Comparison of ENCODE assay signal across 11 cellular contexts in the genomic region with DNA sequence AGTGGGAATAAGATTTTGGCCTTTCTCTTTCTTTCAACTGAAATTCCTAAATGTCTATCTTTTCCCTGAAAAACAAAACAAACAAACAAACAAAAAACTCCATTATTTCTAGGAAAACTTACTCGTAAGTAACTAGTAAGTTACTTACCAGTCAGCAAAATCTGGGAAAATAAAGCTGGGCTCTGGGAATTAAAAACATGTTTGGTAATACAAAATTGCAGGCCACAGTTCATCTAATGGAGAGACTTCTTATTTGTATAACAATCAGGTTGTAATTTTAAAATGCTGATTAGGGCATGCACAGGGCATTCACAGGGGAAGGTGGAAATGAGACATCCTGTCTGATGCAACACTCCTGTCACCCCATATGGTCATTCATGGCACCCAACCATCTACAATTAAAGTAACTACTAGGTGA. TPM values are rescaled to one million over a fixed set of nuclear protein-coding genes. Genes with fewer than 3 reads are reported as not detected.
DNase-seq lines count a peak whose midpoint lies in the region; ATAC-seq and TF ChIP-seq lines count a peak whose summit lies in the region.
"Had no signal": no experiment of that assay in that cellular context is flagged by ENCODE, and none has a peak within 500 bp of the region (broad histone marks: within the 10 kb centered on the region; RNA-seq: fewer than 3 reads in every experiment).

No MANE protein-coding gene starts in this region.

- H3K4me2 ChIP-seq in Karpas-422 (ENCODE audit: low read depth, low read length, poor library complexity, severe bottlenecking) (no peak overlapping the region), hepatocyte (no peak overlapping the region)

- H3K9ac ChIP-seq in Karpas-422 (ENCODE audit: low read length): 0 out of 2 replicates have a peak overlapping the region, but pooled peaks have one; percentile 30
- H3K9ac ChIP-seq: parathyroid adenoma had no signal

- H3K9me3 Mint-ChIP-seq in activated CD8-positive, alpha-beta memory T cell treated with anti-CD3 and anti-CD28 coated beads, Interleukin-2, amount 10 ng/mL, durations not matched to agents 7 days and 5 days (ENCODE audit: low read depth): no peaks in the 10 kb centered on the region
- no peaks in the 10 kb centered on the region for H3K9me3 Mint-ChIP-seq in activated CD8-positive, alpha-beta T cell treated with anti-CD3 and anti-CD28 coated beads, Interleukin-2, amount 10 ng/mL, durations not matched to agents 7 days and 5 days (ENCODE audit: insufficient read depth)
- no peaks in the 10 kb centered on the region for H3K9me3 Mint-ChIP-seq in natural killer cell

- no peaks in the 10 kb centered on the region for H3K27me3 Mint-ChIP-seq in activated CD8-positive, alpha-beta memory T cell treated with anti-CD3 and anti-CD28 coated beads, Interleukin-2, amount 10 ng/mL, durations not matched to agents 7 days and 5 days
- no peaks in the 10 kb centered on the region for H3K27me3 Mint-ChIP-seq in activated CD8-positive, alpha-beta T cell treated with anti-CD3 and anti-CD28 coated beads, Interleukin-2, amount 10 ng/mL, durations not matched to agents 7 days and 5 days (ENCODE audit: low read depth)
- no peaks in the 10 kb centered on the region for H3K27me3 Mint-ChIP-seq in natural killer cell (ENCODE audit: low read depth in 2 of 2)

- H4K20me1 ChIP-seq in Karpas-422 (ENCODE audit: insufficient read depth, low read depth, low read length): no peaks in the 10 kb centered on the region
- no peaks in the 10 kb centered on the region for H4K20me1 ChIP-seq in hepatocyte (ENCODE audit: insufficient read depth, poor library complexity, severe bottlenecking)

- no peaks in the 10 kb centered on the region for H3K36me3 ChIP-seq in Karpas-422 (ENCODE audit: insufficient read depth, low read length)
- no peaks in the 10 kb centered on the region for H3K36me3 ChIP-seq in hepatocyte (replicated peaks; ENCODE audit: insufficient read depth, low read depth)
- H3K36me3 ChIP-seq: brain microvascular endothelial cell, tibial nerve had no signal

- no peaks in the 10 kb centered on the region for H3K9me2 ChIP-seq in Karpas-422 (replicated peaks; ENCODE audit: insufficient read depth, low read length)
- H3K9me2 ChIP-seq in hepatocyte (replicated peaks; ENCODE audit: insufficient read depth): no peaks in the 10 kb centered on the region

- H3K36me3 Mint-ChIP-seq in activated CD8-positive, alpha-beta memory T cell treated with anti-CD3 and anti-CD28 coated beads, Interleukin-2, amount 10 ng/mL, durations not matched to agents 7 days and 5 days: peaks cover 2% of the 10 kb centered on the region
- H3K36me3 Mint-ChIP-seq in activated CD8-positive, alpha-beta T cell treated with anti-CD3 and anti-CD28 coated beads, Interleukin-2, amount 10 ng/mL, durations not matched to agents 7 days and 5 days (ENCODE audit: low read depth): peaks cover 2% of the 10 kb centered on the region
- H3K36me3 Mint-ChIP-seq in natural killer cell: no peaks in the 10 kb centered on the region

- TF ChIP-seq CTCF in natural killer cell (IDR thresholded peaks at IDR 0.05) (no peak), hepatocyte (IDR thresholded peaks at IDR 0.05; ENCODE audit: poor library complexity) (no peak)

- peak overlapping the region; percentile 94 for H3K27ac Mint-ChIP-seq in activated CD8-positive, alpha-beta memory T cell treated with anti-CD3 and anti-CD28 coated beads, Interleukin-2, amount 10 ng/mL, durations not matched to agents 7 days and 5 days
- peak overlapping the region; percentile 91 for H3K27ac Mint-ChIP-seq in activated CD8-positive, alpha-beta T cell treated with anti-CD3 and anti-CD28 coated beads, Interleukin-2, amount 10 ng/mL, durations not matched to agents 7 days and 5 days
- peak overlapping the region; percentile 94 to 97 for H3K27ac Mint-ChIP-seq in natural killer cell

- no peak overlapping the region for H3K4me3 ChIP-seq in Karpas-422 (ENCODE audit: low read length)
- no peak overlapping the region for H3K4me3 ChIP-seq in hepatocyte
- H3K4me3 ChIP-seq: tibial nerve had no signal

- H3K27me3 ChIP-seq in Karpas-422 (ENCODE audit: low read length) (no peaks in the 10 kb centered on the region), hepatocyte (no peaks in the 10 kb centered on the region)
- H3K27me3 ChIP-seq: brain microvascular endothelial cell, tibial nerve had no signal

- H3K27ac ChIP-seq in Karpas-422 (ENCODE audit: low read length) (no peak overlapping the region; the same call in 1 of the 2 replicates), hepatocyte (no peak overlapping the region)
- H3K27ac ChIP-seq: brain microvascular endothelial cell, parathyroid adenoma, tibial nerve had no signal

- WGBS in hepatocyte (ENCODE audit: low lambda C conversion rate, missing lambda C conversion rate): 96% methylated on average over 1 of the region's 1 CpG

- DNase-seq in activated CD8-positive, alpha-beta memory T cell treated with anti-CD3 and anti-CD28 coated beads, Interleukin-2, amount 10 ng/mL, durations not matched to agents 7 days and 5 days: peak; percentile 67
- no peak for DNase-seq in activated CD8-positive, alpha-beta memory T cell treated with anti-CD3 and anti-CD28 coated beads, Interleukin-2, amount 50 U/mL, for 4 hours
- DNase-seq in Karpas-422: peak; percentile 49
- peak; percentile 49 for DNase-seq in activated CD8-positive, alpha-beta T cell treated with anti-CD3 and anti-CD28 coated beads, Interleukin-2, amount 10 ng/mL, durations not matched to agents 7 days and 5 days
- DNase-seq in natural killer cell: no peak
- DNase-seq in hepatocyte (ENCODE audit: low spot score): no peak
- DNase-seq: brain microvascular endothelial cell had no signal

- intact Hi-C loops in natural killer cell (cut with micrococcal nuclease): loop anchor here (1.0 to 5.0 kb wide), 4 partner anchors 51 to 404 kb away; partner anchors contain the start of genes AMZ2 and PRKAR1A

- H3K4me1 Mint-ChIP-seq in activated CD8-positive, alpha-beta memory T cell treated with anti-CD3 and anti-CD28 coated beads, Interleukin-2, amount 10 ng/mL, durations not matched to agents 7 days and 5 days: peaks cover 71% of the 10 kb centered on the region
- peaks cover 68% of the 10 kb centered on the region for H3K4me1 Mint-ChIP-seq in activated CD8-positive, alpha-beta T cell treated with anti-CD3 and anti-CD28 coated beads, Interleukin-2, amount 10 ng/mL, durations not matched to agents 7 days and 5 days (ENCODE audit: low read depth)
- H3K4me1 Mint-ChIP-seq in natural killer cell: peaks cover 62 to 75% of the 10 kb centered on the region in 2 donors

- CTCF ChIA-PET in activated CD8-positive, alpha-beta memory T cell treated with anti-CD3 and anti-CD28 coated beads, Interleukin-2, amount 10 ng/mL, durations not matched to agents 7 days and 5 days (lab: Charles Lee): interaction anchor here (0.9 to 17.7 kb wide), 13 partner anchors 10 to 279 kb away, joined by 3 to 260 read pairs (median 5); partner anchors contain the start of genes ARSG and SLC16A6
- CTCF ChIA-PET in activated CD8-positive, alpha-beta T cell treated with anti-CD3 and anti-CD28 coated beads, Interleukin-2, amount 10 ng/mL, durations not matched to agents 7 days and 5 days (lab: Charles Lee): interaction anchor here (0.6 to 13.4 kb wide), 14 partner anchors 20 to 745 kb away, joined by 3 to 270 read pairs (median 8); partner anchors contain the start of genes AMZ2, ARSG and SLC16A6

- H2AFZ ChIP-seq in Karpas-422 (ENCODE audit: low read length) (peak overlapping the region; percentile 37; the same call in 1 of the 2 replicates), hepatocyte (no peak overlapping the region)

- H3K4me1 ChIP-seq in Karpas-422 (ENCODE audit: low read length) (peaks cover 55% of the 10 kb centered on the region), hepatocyte (ENCODE audit: insufficient read depth) (no peaks in the 10 kb centered on the region)

- POLR2A ChIA-PET in activated CD8-positive, alpha-beta T cell treated with anti-CD3 and anti-CD28 coated beads, Interleukin-2, amount 10 ng/mL, durations not matched to agents 7 days and 5 days (lab: Charles Lee): interaction anchor here (0.7 to 3.9 kb wide), 8 partner anchors 24 to 255 kb away, joined by 3 to 31 read pairs (median 8); partner anchors contain the start of genes AMZ2, ARSG and SLC16A6

- ATAC-seq in activated CD8-positive, alpha-beta memory T cell treated with anti-CD3 and anti-CD28 coated beads, Interleukin-2, amount 10 ng/mL, durations not matched to agents 7 days and 5 days: no peak
- ATAC-seq in activated CD8-positive, alpha-beta T cell treated with anti-CD3 and anti-CD28 coated beads, Interleukin-2, amount 10 ng/mL, durations not matched to agents 7 days and 5 days: no peak
- ATAC-seq in natural killer cell: no peak
- ATAC-seq in HG03439 (IDR thresholded peaks at IDR 0.05; ENCODE audit: unreplicated experiment): no peak
- no peak for ATAC-seq in GM18909 (IDR thresholded peaks at IDR 0.05; ENCODE audit: poor library complexity, unreplicated experiment)

- no peaks in the 10 kb centered on the region for H3K9me3 ChIP-seq in Karpas-422 (ENCODE audit: low read length)
- H3K9me3 ChIP-seq in hepatocyte (ENCODE audit: low read depth): no peaks in the 10 kb centered on the region
- H3K9me3 ChIP-seq: tibial nerve had no signal

- no peaks in the 10 kb centered on the region for H3K79me2 ChIP-seq in Karpas-422 (ENCODE audit: low read length)
- H3K79me2 ChIP-seq in hepatocyte: no peaks in the 10 kb centered on the region
- H3K79me2 ChIP-seq: parathyroid adenoma had no signal

- peak overlapping the region; percentile 68 for H3K4me3 Mint-ChIP-seq in activated CD8-positive, alpha-beta memory T cell treated with anti-CD3 and anti-CD28 coated beads, Interleukin-2, amount 10 ng/mL, durations not matched to agents 7 days and 5 days
- H3K4me3 Mint-ChIP-seq in activated CD8-positive, alpha-beta T cell treated with anti-CD3 and anti-CD28 coated beads, Interleukin-2, amount 10 ng/mL, durations not matched to agents 7 days and 5 days: peak overlapping the region; percentile 74
- peak overlapping the region; percentile 79 for H3K4me3 Mint-ChIP-seq in natural killer cell

RNA-seq across cellular contexts. Expression of gene WIPI1, which starts 3.8 kb away (rescaled TPM):
- total RNA-seq in activated CD8-positive, alpha-beta memory T cell treated with anti-CD3 and anti-CD28 coated beads, Interleukin-2, amount 10 ng/mL, durations not matched to agents 7 days and 5 days: 10 to 100 TPM; 45.5 to 47.7 TPM
- 28.7 and 33.0 TPM in 2 replicates for total RNA-seq in Karpas-422 (2014; rRNA removed; shearing (Covaris generic); ENCODE audit: low replicate concordance)
- 10 to 100 TPM; 40.8 to 41.4 TPM for total RNA-seq in activated CD8-positive, alpha-beta T cell treated with anti-CD3 and anti-CD28 coated beads, Interleukin-2, amount 10 ng/mL, durations not matched to agents 7 days and 5 days
- total RNA-seq in natural killer cell: 10 to 100 TPM; 29.0 to 41.4 (median 32.0) TPM
- 67.4 and 84.0 TPM in 2 replicates for total RNA-seq in hepatocyte
- polyA plus RNA-seq in hepatocyte: 79.6 and 91.3 TPM in 2 replicates

RNA-seq across cellular contexts. Expression of gene PRKAR1A, which starts 51.1 kb away (rescaled TPM):
- total RNA-seq in activated CD8-positive, alpha-beta memory T cell treated with anti-CD3 and anti-CD28 coated beads, Interleukin-2, amount 10 ng/mL, durations not matched to agents 7 days and 5 days: 100 to 1,000 TPM; 215 to 293 TPM
- 201 and 234 TPM in 2 replicates for total RNA-seq in Karpas-422 (2014; rRNA removed; shearing (Covaris generic); ENCODE audit: low replicate concordance)
- 100 to 1,000 TPM; 210 to 221 TPM for total RNA-seq in activated CD8-positive, alpha-beta T cell treated with anti-CD3 and anti-CD28 coated beads, Interleukin-2, amount 10 ng/mL, durations not matched to agents 7 days and 5 days
- 100 to 1,000 TPM; 215 to 267 (median 234) TPM for total RNA-seq in natural killer cell
- total RNA-seq in hepatocyte: 253 and 270 TPM in 2 replicates
- 182 TPM in 2 replicates for polyA plus RNA-seq in hepatocyte

Comparison
In these comparisons a context has a peak if more than half of its experiments do, and no peak if none do; other contexts are left out.
1. DNase-seq: peak in activated CD8-positive, alpha-beta memory T cell treated with anti-CD3 and anti-CD28 coated beads, Interleukin-2, amount 10 ng/mL, durations not matched to agents 7 days and 5 days (single experiment), Karpas-422 (single experiment) and activated CD8-positive, alpha-beta T cell treated with anti-CD3 and anti-CD28 coated beads, Interleukin-2, amount 10 ng/mL, durations not matched to agents 7 days and 5 days (single experiment); none in activated CD8-positive, alpha-beta memory T cell treated with anti-CD3 and anti-CD28 coated beads, Interleukin-2, amount 50 U/mL, for 4 hours (single experiment), natural killer cell (single experiment) and hepatocyte (single experiment).
2. Peak in every context shown above with its lines, with median percentiles within 50 percentile points of each other: H3K27ac Mint-ChIP-seq and H3K4me3 Mint-ChIP-seq.